Comparison of ENCODE assay signal across 18 cellular contexts in the genomic region with DNA sequence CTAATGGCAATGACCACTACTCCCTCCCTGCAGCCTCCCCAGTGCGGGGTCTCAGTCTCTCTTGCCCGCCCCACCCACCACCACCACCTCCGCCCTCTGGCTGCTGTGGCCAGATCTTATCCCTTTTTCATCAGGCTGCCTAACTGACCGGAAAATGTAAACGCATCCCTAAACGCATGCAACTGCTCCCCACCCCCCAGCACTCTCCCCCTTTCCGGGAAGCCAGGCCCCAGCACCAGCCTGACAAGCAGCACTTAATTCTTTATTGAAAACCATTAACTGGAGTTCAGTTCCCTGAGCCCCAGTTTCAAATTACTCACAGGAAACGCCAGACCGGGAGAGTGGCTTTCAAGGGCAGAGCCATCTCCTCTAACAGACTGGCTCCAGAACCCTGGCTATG.
A peak's percentile ranks its signal among the peaks of the same experiment; 100 is the strongest.
DNase-seq lines count a peak whose midpoint lies in the region; ATAC-seq, FAIRE-seq and TF ChIP-seq lines count a peak whose summit lies in the region.
"Had no signal": no experiment of that assay in that cellular context is flagged by ENCODE, and none has a peak within 500 bp of the region (broad histone marks: within the 10 kb centered on the region; RNA-seq: fewer than 3 reads in every experiment).

No MANE protein-coding gene starts in this region.

- TF ChIP-seq CTCF in GM23338 (conservative IDR thresholded peaks at IDR 0.05; ENCODE audit: low read depth in 2 of 2), result no peak

- no peak overlapping the region for H3K27ac ChIP-seq in GM23338 (ENCODE audit: low read depth)
- no peak overlapping the region for H3K27ac ChIP-seq in substantia nigra (ENCODE audit: low read depth, low read length, poor library complexity, severe bottlenecking)
- H3K27ac ChIP-seq: colonic mucosa, heart left ventricle, suprapubic skin had no signal

- H3K79me2 ChIP-seq in GM23338 (replicated peaks; ENCODE audit: insufficient read depth), result no peaks in the 10 kb centered on the region

- no peaks in the 10 kb centered on the region for H3F3A ChIP-seq in GM23338 (replicated peaks; ENCODE audit: low read depth)

- DNase-seq in GM23338 (ENCODE audit: low spot score) (peak; percentile 81), NCI-H2029 treated with DMSO at 0.1 percent for 48 hours (lab: John Stamatoyannopoulos, UW) (peak; percentile 80), NCI-H82 treated with DMSO at 0.1 percent for 48 hours (lab: John Stamatoyannopoulos, UW; ENCODE audit: unreplicated experiment) (peak; percentile 25), islet precursor cell (peak; percentile 55), substantia nigra (lab: John Stamatoyannopoulos, UW) (no peak), frontal cortex (ENCODE audit: low spot score in 2 of 2) (no peak)
- no peak for DNase-seq in stimulated activated CD4-positive, alpha-beta T cell treated with anti-CD3 and anti-CD28 coated beads, Interleukin-4, amount 100 ng/mL, for 24 hours
- DNase-seq: aorta; colonic mucosa; heart left ventricle; NCI-H446; stimulated activated CD4-positive, alpha-beta T cell treated with anti-CD3 and anti-CD28 coated beads, Interleukin-12 subunit alpha, Interleukin-12 subunit beta, amount 100 ng/mL, for 4 hours had no signal

- H3K4me1 ChIP-seq in GM23338 (ENCODE audit: insufficient read depth), result peaks cover 43% of the 10 kb centered on the region
- H3K4me1 ChIP-seq: colonic mucosa, heart left ventricle, suprapubic skin had no signal

- peak overlapping the region; percentile 74 for H3K4me2 ChIP-seq in GM23338

- FAIRE-seq in frontal cortex (lab: Jason Lieb, UNC), result no peak

- no peaks in the 10 kb centered on the region for H3K36me3 ChIP-seq in GM23338 (ENCODE audit: insufficient read depth)
- H3K36me3 ChIP-seq: colonic mucosa, heart left ventricle, suprapubic skin had no signal

- no peaks in the 10 kb centered on the region for H3K9me2 ChIP-seq in GM23338 (ENCODE audit: insufficient read depth)

- H3K4me3 ChIP-seq in GM23338, result peak overlapping the region; percentile 42
- H3K4me3 ChIP-seq: colonic mucosa, heart left ventricle, suprapubic skin had no signal

- H3K4me3 Mint-ChIP-seq in GM23338, result peak overlapping the region; percentile 64
- H3K4me3 Mint-ChIP-seq: B cell; T-helper 2 cell treated with Interferon-gamma antibody and Interleukin-4, amounts not matched to agents 5 μg/mL and 100 μg/mL, for 36 hours had no signal

- no peaks in the 10 kb centered on the region for H3K36me3 Mint-ChIP-seq in GM23338 (ENCODE audit: low read depth)

- no peaks in the 10 kb centered on the region for H4K20me1 ChIP-seq in GM23338 (replicated peaks; ENCODE audit: insufficient read depth)

- H2AFZ ChIP-seq in GM23338, result peak overlapping the region; percentile 75

- peaks cover 53% of the 10 kb centered on the region for H3K4me1 Mint-ChIP-seq in GM23338
- H3K4me1 Mint-ChIP-seq: B cell had no signal

- H3K27ac Mint-ChIP-seq in GM23338, result 0 out of 2 replicates have a peak overlapping the region, but pooled peaks have one; percentile 41
- H3K27ac Mint-ChIP-seq: activated T-helper 2 cell treated with anti-CD3 and anti-CD28 coated beads, Interferon-gamma antibody, Interleukin-2, Interleukin-4, amounts not matched to agents 10 μg/mL and 5 μg/mL and 100 μg/mL, durations not matched to agents 14 hours and 24 hours and 36 hours; B cell; T-helper 2 cell treated with Interferon-gamma antibody and Interleukin-4, amounts not matched to agents 5 μg/mL and 100 μg/mL, for 36 hours had no signal

- ATAC-seq in GM23338, result peak; percentile 12; the same call in 2 of the 3 replicates
- ATAC-seq: HCT116, heart left ventricle, left lobe of liver had no signal

- H3K27me3 Mint-ChIP-seq in GM23338 (ENCODE audit: insufficient read depth, low read depth, poor library complexity), result peaks cover 10% of the 10 kb centered on the region

- H3K9me3 Mint-ChIP-seq in GM23338, result no peaks in the 10 kb centered on the region
- H3K9me3 Mint-ChIP-seq: activated T-helper 2 cell treated with anti-CD3 and anti-CD28 coated beads, Interferon-gamma antibody, Interleukin-2, Interleukin-4, amounts not matched to agents 10 μg/mL and 5 μg/mL and 100 μg/mL, durations not matched to agents 14 hours and 24 hours and 36 hours; T-helper 2 cell treated with Interferon-gamma antibody and Interleukin-4, amounts not matched to agents 5 μg/mL and 100 μg/mL, for 36 hours had no signal

- no peaks in the 10 kb centered on the region for H3K27me3 ChIP-seq in GM23338 (ENCODE audit: insufficient read depth)
- H3K27me3 ChIP-seq: colonic mucosa had no signal

TF ChIP-seq in GM23338, 12 proteins besides CTCF, POLR2A, EP300 and RAD21:
- TF ChIP-seq NANOG (IDR thresholded peaks at IDR 0.05; ENCODE audit: borderline replicate concordance), result 0 out of 2 replicates have a peak, but pooled peaks have one; percentile 22
- TF ChIP-seq EZH2 (IDR thresholded peaks at IDR 0.05; ENCODE audit: low read depth, unreplicated experiment), result no peak

Comparison
In these comparisons a context has a peak if more than half of its experiments do, and no peak if none do; other contexts are left out.
1. DNase-seq: peak in GM23338 (single experiment), NCI-H2029 treated with DMSO at 0.1 percent for 48 hours (single experiment), NCI-H82 treated with DMSO at 0.1 percent for 48 hours (single experiment) and islet precursor cell (single experiment); none in substantia nigra (0 of 49), stimulated activated CD4-positive, alpha-beta T cell treated with anti-CD3 and anti-CD28 coated beads, Interleukin-4, amount 100 ng/mL, for 24 hours (single experiment) and frontal cortex (0 of 2).